ENCODE assay signal across 2 cellular contexts in genomic region chr16:87219287-87219909, GRCh38.
TF ChIP-seq lines count a peak whose summit lies in the region.

No MANE protein-coding gene starts in this region.

TF ChIP-seq in HepG2, 621 proteins besides CTCF, POLR2A, EP300 and RAD21:
- no peak for TF ChIP-seq ZNF749 (CRISPR knock-in tag; IDR thresholded peaks at IDR 0.05; ENCODE audit: borderline replicate concordance)
- TF ChIP-seq, protein P1, sequence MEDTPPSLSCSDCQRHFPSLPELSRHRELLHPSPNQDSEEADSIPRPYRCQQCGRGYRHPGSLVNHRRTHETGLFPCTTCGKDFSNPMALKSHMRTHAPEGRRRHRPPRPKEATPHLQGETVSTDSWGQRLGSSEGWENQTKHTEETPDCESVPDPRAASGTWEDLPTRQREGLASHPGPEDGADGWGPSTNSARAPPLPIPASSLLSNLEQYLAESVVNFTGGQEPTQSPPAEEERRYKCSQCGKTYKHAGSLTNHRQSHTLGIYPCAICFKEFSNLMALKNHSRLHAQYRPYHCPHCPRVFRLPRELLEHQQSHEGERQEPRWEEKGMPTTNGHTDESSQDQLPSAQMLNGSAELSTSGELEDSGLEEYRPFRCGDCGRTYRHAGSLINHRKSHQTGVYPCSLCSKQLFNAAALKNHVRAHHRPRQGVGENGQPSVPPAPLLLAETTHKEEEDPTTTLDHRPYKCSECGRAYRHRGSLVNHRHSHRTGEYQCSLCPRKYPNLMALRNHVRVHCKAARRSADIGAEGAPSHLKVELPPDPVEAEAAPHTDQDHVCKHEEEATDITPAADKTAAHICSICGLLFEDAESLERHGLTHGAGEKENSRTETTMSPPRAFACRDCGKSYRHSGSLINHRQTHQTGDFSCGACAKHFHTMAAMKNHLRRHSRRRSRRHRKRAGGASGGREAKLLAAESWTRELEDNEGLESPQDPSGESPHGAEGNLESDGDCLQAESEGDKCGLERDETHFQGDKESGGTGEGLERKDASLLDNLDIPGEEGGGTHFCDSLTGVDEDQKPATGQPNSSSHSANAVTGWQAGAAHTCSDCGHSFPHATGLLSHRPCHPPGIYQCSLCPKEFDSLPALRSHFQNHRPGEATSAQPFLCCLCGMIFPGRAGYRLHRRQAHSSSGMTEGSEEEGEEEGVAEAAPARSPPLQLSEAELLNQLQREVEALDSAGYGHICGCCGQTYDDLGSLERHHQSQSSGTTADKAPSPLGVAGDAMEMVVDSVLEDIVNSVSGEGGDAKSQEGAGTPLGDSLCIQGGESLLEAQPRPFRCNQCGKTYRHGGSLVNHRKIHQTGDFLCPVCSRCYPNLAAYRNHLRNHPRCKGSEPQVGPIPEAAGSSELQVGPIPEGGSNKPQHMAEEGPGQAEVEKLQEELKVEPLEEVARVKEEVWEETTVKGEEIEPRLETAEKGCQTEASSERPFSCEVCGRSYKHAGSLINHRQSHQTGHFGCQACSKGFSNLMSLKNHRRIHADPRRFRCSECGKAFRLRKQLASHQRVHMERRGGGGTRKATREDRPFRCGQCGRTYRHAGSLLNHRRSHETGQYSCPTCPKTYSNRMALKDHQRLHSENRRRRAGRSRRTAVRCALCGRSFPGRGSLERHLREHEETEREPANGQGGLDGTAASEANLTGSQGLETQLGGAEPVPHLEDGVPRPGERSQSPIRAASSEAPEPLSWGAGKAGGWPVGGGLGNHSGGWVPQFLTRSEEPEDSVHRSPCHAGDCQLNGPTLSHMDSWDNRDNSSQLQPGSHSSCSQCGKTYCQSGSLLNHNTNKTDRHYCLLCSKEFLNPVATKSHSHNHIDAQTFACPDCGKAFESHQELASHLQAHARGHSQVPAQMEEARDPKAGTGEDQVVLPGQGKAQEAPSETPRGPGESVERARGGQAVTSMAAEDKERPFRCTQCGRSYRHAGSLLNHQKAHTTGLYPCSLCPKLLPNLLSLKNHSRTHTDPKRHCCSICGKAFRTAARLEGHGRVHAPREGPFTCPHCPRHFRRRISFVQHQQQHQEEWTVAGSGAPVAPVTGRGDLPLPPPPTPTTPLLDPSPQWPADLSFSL (CRISPR knock-in tag; IDR thresholded peaks at IDR 0.05): 0 out of 2 replicates have a peak, but pooled peaks have one; percentile 20
- TF ChIP-seq MNT (IDR thresholded peaks at IDR 0.05): peak; percentile 99

TF ChIP-seq in GM12878, 131 proteins besides CTCF, POLR2A, EP300 and RAD21:
- TF ChIP-seq HCFC1 (IDR thresholded peaks at IDR 0.05; ENCODE audit: low read length): no peak
- TF ChIP-seq, protein P2, sequence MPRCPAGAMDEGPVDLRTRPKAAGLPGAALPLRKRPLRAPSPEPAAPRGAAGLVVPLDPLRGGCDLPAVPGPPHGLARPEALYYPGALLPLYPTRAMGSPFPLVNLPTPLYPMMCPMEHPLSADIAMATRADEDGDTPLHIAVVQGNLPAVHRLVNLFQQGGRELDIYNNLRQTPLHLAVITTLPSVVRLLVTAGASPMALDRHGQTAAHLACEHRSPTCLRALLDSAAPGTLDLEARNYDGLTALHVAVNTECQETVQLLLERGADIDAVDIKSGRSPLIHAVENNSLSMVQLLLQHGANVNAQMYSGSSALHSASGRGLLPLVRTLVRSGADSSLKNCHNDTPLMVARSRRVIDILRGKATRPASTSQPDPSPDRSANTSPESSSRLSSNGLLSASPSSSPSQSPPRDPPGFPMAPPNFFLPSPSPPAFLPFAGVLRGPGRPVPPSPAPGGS (IDR thresholded peaks at IDR 0.05; ENCODE audit: borderline replicate concordance, insufficient read depth, low read depth, low read length, poor library complexity, severe bottlenecking): peak; percentile 70
